Comparison of ENCODE assay signal across 8 cellular contexts in the genomic region with DNA sequence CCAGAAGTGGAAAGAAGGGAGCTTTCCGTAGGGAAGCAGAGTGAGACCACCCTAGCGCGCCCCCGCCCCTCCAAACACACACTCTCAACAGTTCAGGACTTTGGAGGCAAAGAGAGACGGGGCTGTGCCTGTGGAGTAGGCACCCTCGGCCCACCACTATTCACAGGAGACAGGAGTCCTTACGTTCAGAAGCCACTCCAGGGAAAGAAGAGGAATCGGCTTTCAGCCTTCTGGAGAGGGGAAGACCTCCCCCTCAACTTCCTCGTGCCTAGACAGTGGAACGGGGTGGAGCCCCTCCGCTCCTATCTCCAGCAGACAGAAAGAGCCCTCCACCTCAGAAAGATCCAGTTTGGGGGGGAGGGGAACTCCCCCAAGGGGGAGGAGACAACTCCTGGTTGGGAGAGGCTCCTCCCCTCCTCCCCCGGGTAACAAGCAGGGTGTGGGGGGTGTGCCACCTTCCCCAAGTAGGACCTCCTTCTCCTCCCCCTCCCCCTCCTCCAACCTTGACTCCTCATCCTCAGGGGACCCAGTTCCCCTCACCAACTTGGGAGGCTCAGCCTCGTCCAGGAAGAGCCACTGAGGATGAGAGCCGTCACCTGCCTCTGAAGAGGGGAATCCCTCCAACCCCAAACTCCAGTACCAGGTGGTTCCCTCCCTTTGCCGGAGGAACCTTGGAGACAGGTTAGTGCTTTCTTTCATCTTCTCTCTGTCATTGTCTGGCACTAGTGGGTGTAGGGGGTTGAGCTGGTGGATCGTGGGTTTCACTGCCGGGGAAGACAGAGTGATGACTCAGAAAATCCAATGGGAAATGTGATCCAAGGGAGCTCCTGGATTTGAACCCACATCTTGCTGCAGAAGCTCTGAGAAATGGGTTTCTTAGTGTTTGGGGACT. TPM values are rescaled to one million over a fixed set of nuclear protein-coding genes. Genes with fewer than 3 reads are reported as not detected.
DNase-seq lines count a peak whose midpoint lies in the region; ATAC-seq, FAIRE-seq and TF ChIP-seq lines count a peak whose summit lies in the region.

No MANE protein-coding gene starts in this region.

- no peaks in the 10 kb centered on the region for H3K9me3 Mint-ChIP-seq in T-helper 2 cell treated with Interferon-gamma antibody and Interleukin-4, amounts not matched to agents 5 μg/mL and 100 μg/mL, for 36 hours

- H3K79me2 ChIP-seq in keratinocyte (ENCODE audit: control insufficient read depth, insufficient read depth, low read length): peaks cover 37% of the 10 kb centered on the region

- ATAC-seq in GM18498 (IDR thresholded peaks at IDR 0.05; ENCODE audit: unreplicated experiment) (peak; percentile 8), HG03565 (IDR thresholded peaks at IDR 0.05; ENCODE audit: unreplicated experiment) (no peak)

- H3K36me3 Mint-ChIP-seq in T-helper 2 cell treated with Interferon-gamma antibody and Interleukin-4, amounts not matched to agents 5 μg/mL and 100 μg/mL, for 36 hours (ENCODE audit: low read depth): peaks cover 13% of the 10 kb centered on the region

- POLR2A ChIA-PET in AG04449 (lab: Yijun Ruan, JAX): interaction anchor here (0.8 to 1.3 kb wide), 2 partner anchors 97 kb away, joined by 3 read pairs; a partner anchor contains a TSS

- dilution Hi-C loops in keratinocyte (cut with MboI; ENCODE audit: extremely low pct_ligation_motif_present, low sequenced_read_pairs): no loop called here

- H3K4me1 Mint-ChIP-seq in T-helper 2 cell treated with Interferon-gamma antibody and Interleukin-4, amounts not matched to agents 5 μg/mL and 100 μg/mL, for 36 hours (ENCODE audit: low read depth): peaks cover 46% of the 10 kb centered on the region

- peak overlapping the region; percentile 97 for H3K4me2 ChIP-seq in keratinocyte (ENCODE audit: control insufficient read depth, extremely low read depth, insufficient read depth, low read depth, low read length)

- H3K4me1 ChIP-seq in HUES64 (ENCODE audit: insufficient read depth, low read length) (peaks cover 39% of the 10 kb centered on the region), keratinocyte (ENCODE audit: control insufficient read depth, extremely low read depth, insufficient read depth, low read length) (peaks cover 46% of the 10 kb centered on the region)

- H3K27ac ChIP-seq in HUES64 (ENCODE audit: low read depth, low read length) (peak overlapping the region; percentile 78), keratinocyte (ENCODE audit: control insufficient read depth, insufficient read depth, low read length) (peak overlapping the region; percentile 87)

- peaks cover 2% of the 10 kb centered on the region for H4K20me1 ChIP-seq in keratinocyte (ENCODE audit: control insufficient read depth, extremely low read depth, insufficient read depth, low read length)

- H3K27ac Mint-ChIP-seq in T-helper 2 cell treated with Interferon-gamma antibody and Interleukin-4, amounts not matched to agents 5 μg/mL and 100 μg/mL, for 36 hours: peak overlapping the region; percentile 78

- H3K9me1 ChIP-seq in keratinocyte (ENCODE audit: control insufficient read depth, extremely low read depth, insufficient read depth, low read length): peaks cover 10% of the 10 kb centered on the region

- DNase-seq in AG04449 (ENCODE audit: low read depth, low spot score) (no peak), cerebellar cortex (ENCODE audit: low spot score) (peak; percentile 62), keratinocyte (ENCODE audit: low read depth, low spot score) (no peak)
- peak; percentile 25 for DNase-seq in T-helper 2 cell treated with Interferon-gamma antibody and Interleukin-4, amounts not matched to agents 5 μg/mL and 100 μg/mL, for 36 hours (ENCODE audit: low spot score)
- peak; percentile 24 to 33 for DNase-seq in stimulated activated CD4-positive, alpha-beta T cell treated with anti-CD3 and anti-CD28 coated beads, Interleukin-1b, Interleukin-23, amount 100 ng/mL, for 4 hours (ENCODE audit: low read depth in 2 of 2)

- no peaks in the 10 kb centered on the region for H3K27me3 Mint-ChIP-seq in T-helper 2 cell treated with Interferon-gamma antibody and Interleukin-4, amounts not matched to agents 5 μg/mL and 100 μg/mL, for 36 hours (ENCODE audit: low read depth)

- FAIRE-seq in keratinocyte (lab: Jason Lieb, UNC): no peak

- peak overlapping the region; percentile 86 for H2AFZ ChIP-seq in keratinocyte (ENCODE audit: control insufficient read depth, low read length)

- no peak for TF ChIP-seq CTCF in AG04449 (IDR thresholded peaks at IDR 0.05; ENCODE audit: insufficient read depth, low read length, missing control alignments)
- TF ChIP-seq CTCF in keratinocyte (optimal IDR thresholded peaks at IDR 0.05 in 1 of 3, IDR thresholded peaks at IDR 0.05 in 1 of 3, conservative IDR thresholded peaks at IDR 0.05 in 1 of 3; ENCODE audit: extremely low read depth in 1 of 3, insufficient read depth in 2 of 3, low read length in 3 of 3): no peak

- H3K9me3 ChIP-seq in HUES64 (ENCODE audit: insufficient read depth, low read depth, low read length) (no peaks in the 10 kb centered on the region), keratinocyte (ENCODE audit: control insufficient read depth, low read depth, low read length) (no peaks in the 10 kb centered on the region)

- 16% methylated on average over 13 of the region's 17 CpGs for WGBS in HUES64

- CTCF ChIA-PET in AG04449 (lab: Yijun Ruan, JAX): interaction anchor here (0.7 to 5.6 kb wide), 8 partner anchors 11 to 202 kb away, joined by 3 to 66 read pairs (median 4); no protein-coding TSS in a partner anchor

- H3K4me3 Mint-ChIP-seq in T-helper 2 cell treated with Interferon-gamma antibody and Interleukin-4, amounts not matched to agents 5 μg/mL and 100 μg/mL, for 36 hours: peak overlapping the region; percentile 91

- H3K27me3 ChIP-seq in HUES64 (ENCODE audit: insufficient read depth, low read length): no peaks in the 10 kb centered on the region
- H3K27me3 ChIP-seq in keratinocyte (ENCODE audit: control insufficient read depth, extremely low read depth, insufficient read depth, low read length): no peaks in the 10 kb centered on the region

- H3K9ac ChIP-seq in HUES64 (ENCODE audit: low read depth, low read length): peak overlapping the region; percentile 81
- H3K9ac ChIP-seq in keratinocyte (ENCODE audit: control insufficient read depth, extremely low read depth, insufficient read depth, low read length): peak overlapping the region; percentile 97

- peak overlapping the region; percentile 84 for H3K4me3 ChIP-seq in AG04449 (ENCODE audit: low read depth, low read length)
- peak overlapping the region; percentile 78 for H3K4me3 ChIP-seq in HUES64 (ENCODE audit: low read length)
- H3K4me3 ChIP-seq in keratinocyte (ENCODE audit: control insufficient read depth in 2 of 3, extremely low read depth in 1 of 3, insufficient read depth in 2 of 3, low read depth in 1 of 3, low read length in 3 of 3): peak overlapping the region; percentile 90 to 92 (median 91)

- no peaks in the 10 kb centered on the region for H3K36me3 ChIP-seq in HUES64 (ENCODE audit: insufficient read depth, low read length)
- peaks cover 2 to 3% of the 10 kb centered on the region in 2 experiments for H3K36me3 ChIP-seq in keratinocyte (ENCODE audit: control insufficient read depth in 2 of 2, extremely low read depth in 1 of 2, insufficient read depth in 2 of 2, low read length in 2 of 2)

RNA-seq across cellular contexts. Expression of a gene that starts 0.9 kb away (rescaled TPM):
- polyA plus RNA-seq in HUES64 (2013, experiment 1 of 2): 5.5 TPM
- polyA plus RNA-seq in HUES64 (2013, experiment 2 of 2): 6.8 TPM
- polyA plus RNA-seq in keratinocyte: 3.1 to 5.2 TPM (median 4.2 TPM) in 3 replicates
- polyA plus RNA-seq in keratinocyte (2011; ENCODE audit: low read depth): 3.9 TPM
- 4.3 and 4.9 TPM in 2 replicates for polyA plus RNA-seq in keratinocyte (2011; cell fraction: cytosol; rRNA removed)
- polyA plus RNA-seq in keratinocyte (2011; cell fraction: nucleus; rRNA removed): 11.0 TPM in 2 replicates
- 7.3 and 10.1 TPM in 2 replicates for polyA plus RNA-seq in keratinocyte (2012; ENCODE audit: low replicate concordance)
- 5.1 to 49.7 TPM (median 5.7 TPM) in 3 replicates for polyA minus RNA-seq in keratinocyte
- 4.6 TPM for polyA minus RNA-seq in keratinocyte (2011; cell fraction: cytosol; rRNA and poly(A)+ RNA removed)
- 6.4 and 8.3 TPM in 2 replicates for polyA minus RNA-seq in keratinocyte (2011; cell fraction: nucleus; rRNA and poly(A)+ RNA removed)

RNA-seq across cellular contexts. Expression of a gene that starts 32.8 kb away (rescaled TPM):
- not detected for polyA plus RNA-seq in HUES64 (2013, experiment 1 of 2)
- polyA plus RNA-seq in HUES64 (2013, experiment 2 of 2): not detected
- polyA plus RNA-seq in keratinocyte: 0.57 to 0.99 TPM (median 0.60 TPM) in 3 replicates
- not detected for polyA plus RNA-seq in keratinocyte (2011; ENCODE audit: low read depth)
- polyA plus RNA-seq in keratinocyte (2011; cell fraction: cytosol; rRNA removed): 0.06 and 0.15 TPM in 2 replicates
- polyA plus RNA-seq in keratinocyte (2011; cell fraction: nucleus; rRNA removed): 0.82 and 1.2 TPM in 2 replicates
- 0.31 and 0.40 TPM in 2 replicates for polyA plus RNA-seq in keratinocyte (2012; ENCODE audit: low replicate concordance)
- 0.13 to 0.19 TPM in 2 of 3 replicates, not detected in the other for polyA minus RNA-seq in keratinocyte
- not detected for polyA minus RNA-seq in keratinocyte (2011; cell fraction: cytosol; rRNA and poly(A)+ RNA removed)
- polyA minus RNA-seq in keratinocyte (2011; cell fraction: nucleus; rRNA and poly(A)+ RNA removed): 0.21 and 0.39 TPM in 2 replicates

RNA-seq across cellular contexts. Expression of a gene that starts 48.7 kb away (rescaled TPM):
- polyA plus RNA-seq in HUES64 (2013, experiment 1 of 2): 12.7 TPM
- polyA plus RNA-seq in HUES64 (2013, experiment 2 of 2): 15.3 TPM
- polyA plus RNA-seq in keratinocyte: 19.8 to 26.2 TPM (median 23.7 TPM) in 3 replicates
- 5.8 TPM for polyA plus RNA-seq in keratinocyte (2011; ENCODE audit: low read depth)
- polyA plus RNA-seq in keratinocyte (2011; cell fraction: cytosol; rRNA removed): 19.3 and 22.6 TPM in 2 replicates
- polyA plus RNA-seq in keratinocyte (2011; cell fraction: nucleus; rRNA removed): 33.5 and 35.0 TPM in 2 replicates
- polyA plus RNA-seq in keratinocyte (2012; ENCODE audit: low replicate concordance): 14.5 and 15.3 TPM in 2 replicates
- 22.5 to 41.7 TPM (median 29.5 TPM) in 3 replicates for polyA minus RNA-seq in keratinocyte
- polyA minus RNA-seq in keratinocyte (2011; cell fraction: cytosol; rRNA and poly(A)+ RNA removed): 29.5 TPM
- 16.5 and 17.1 TPM in 2 replicates for polyA minus RNA-seq in keratinocyte (2011; cell fraction: nucleus; rRNA and poly(A)+ RNA removed)

Comparison
In these comparisons a context has a peak if more than half of its experiments do, and no peak if none do; other contexts are left out.
1. DNase-seq: peak in T-helper 2 cell treated with Interferon-gamma antibody and Interleukin-4, amounts not matched to agents 5 μg/mL and 100 μg/mL, for 36 hours (single experiment), cerebellar cortex (single experiment) and stimulated activated CD4-positive, alpha-beta T cell treated with anti-CD3 and anti-CD28 coated beads, Interleukin-1b, Interleukin-23, amount 100 ng/mL, for 4 hours (2 of 2); none in AG04449 (single experiment) and keratinocyte (single experiment).
2. Peak in every context shown above with its lines, with median percentiles within 50 percentile points of each other: H3K4me3 ChIP-seq.